Comparison of ENCODE assay signal across 12 cellular contexts in genomic region chr1:70706381-70707173, GRCh38.
DNase-seq lines count a peak whose midpoint lies in the region; FAIRE-seq and TF ChIP-seq lines count a peak whose summit lies in the region.
"Had no signal": no experiment of that assay in that cellular context is flagged by ENCODE, and none has a peak within 500 bp of the region (broad histone marks: within the 10 kb centered on the region; RNA-seq: fewer than 3 reads in every experiment).

No MANE protein-coding gene starts in this region.

- no peak for TF ChIP-seq POLR2A in prostate gland (IDR thresholded peaks at IDR 0.05)
- TF ChIP-seq POLR2A in H54 (IDR thresholded peaks at IDR 0.05; ENCODE audit: low read depth, low read length): no peak

- 11% methylated on average over 34 of the region's 34 CpGs for WGBS in prostate gland

- no peak overlapping the region for H3K27ac Mint-ChIP-seq in chondrocyte (ENCODE audit: unreplicated experiment)
- H3K27ac Mint-ChIP-seq: activated CD4-positive, alpha-beta T cell treated with anti-CD3 and anti-CD28 coated beads for 36 hours; CD4-positive, alpha-beta memory T cell had no signal

- H3K36me3 ChIP-seq in BJ (ENCODE audit: control insufficient read depth, insufficient read depth, low read length) (no peaks in the 10 kb centered on the region), prostate gland (no peaks in the 10 kb centered on the region)

- no peak overlapping the region for H3K4me3 Mint-ChIP-seq in chondrocyte (ENCODE audit: unreplicated experiment)
- H3K4me3 Mint-ChIP-seq: activated CD4-positive, alpha-beta T cell treated with anti-CD3 and anti-CD28 coated beads for 36 hours; CD4-positive, alpha-beta memory T cell had no signal

- CTCF ChIA-PET in BJ (lab: Yijun Ruan, JAX): interaction anchor here (0.6 kb wide), 1 partner anchor 1577 kb away, joined by 3 read pairs; no protein-coding TSS in a partner anchor

- H3K27me3 Mint-ChIP-seq in chondrocyte (ENCODE audit: low read depth): peaks cover 5% of the 10 kb centered on the region

- no peak for FAIRE-seq in H54 (lab: Jason Lieb, UNC)

- peaks cover 13% of the 10 kb centered on the region for H3K9me3 Mint-ChIP-seq in chondrocyte (ENCODE audit: low read depth)

- H3K36me3 Mint-ChIP-seq in chondrocyte (ENCODE audit: low read depth): no peaks in the 10 kb centered on the region
- H3K36me3 Mint-ChIP-seq: CD4-positive, alpha-beta memory T cell had no signal

- H3K4me3 ChIP-seq in BJ (ENCODE audit: low read depth, low read length) (peak overlapping the region; percentile 32), iPS-11a (ENCODE audit: low read depth, low read length) (peak overlapping the region; percentile 55), prostate gland (peak overlapping the region; percentile 2 to 8)

- in situ Hi-C loops in ACHN (cut with HindIII; ENCODE audit: low pct_ligation_motif_present, low pct_unique_long_range_greater_than_20kb, low sequenced_read_pairs): no loop called here

- H3K27me3 ChIP-seq in BJ (ENCODE audit: control insufficient read depth, insufficient read depth, low read length) (no peaks in the 10 kb centered on the region), prostate gland (replicated peaks; ENCODE audit: insufficient read depth) (no peaks in the 10 kb centered on the region)

- no peak for TF ChIP-seq CTCF in BJ (IDR thresholded peaks at IDR 0.05; ENCODE audit: insufficient read depth, low read depth, low read length)
- no peak for TF ChIP-seq CTCF in chondrocyte (IDR thresholded peaks at IDR 0.05)
- TF ChIP-seq CTCF in prostate gland (IDR thresholded peaks at IDR 0.05): no peak

- H3K4me1 ChIP-seq in prostate gland (replicated peaks): no peaks in the 10 kb centered on the region

- H3K4me1 Mint-ChIP-seq in chondrocyte (ENCODE audit: low read depth): no peaks in the 10 kb centered on the region
- H3K4me1 Mint-ChIP-seq: activated CD4-positive, alpha-beta T cell treated with anti-CD3 and anti-CD28 coated beads for 36 hours; CD4-positive, alpha-beta memory T cell had no signal

- H3K27ac ChIP-seq in prostate gland: no peak overlapping the region

- no peaks in the 10 kb centered on the region for H3K9me3 ChIP-seq in prostate gland

- intact Hi-C loops in prostate gland (cut with DNase I): no loop called here

- POLR2A ChIA-PET in BJ (lab: Charles Lee): no interaction called here

- DNase-seq in BJ (ENCODE audit: low read depth) (no peak), chondrocyte (ENCODE audit: low spot score) (peak; percentile 73), prostate gland (ENCODE audit: low spot score) (no peak), ACHN (no peak), H54 (ENCODE audit: insufficient read length, low spot score) (no peak), NCI-H187 treated with DMSO at 0.1 percent for 48 hours (lab: John Stamatoyannopoulos, UW) (no peak), NCI-H2081 treated with DMSO at 0.1 percent for 48 hours (lab: John Stamatoyannopoulos, UW) (no peak)
- DNase-seq: activated CD4-positive, alpha-beta T cell treated with anti-CD3 and anti-CD28 coated beads for 36 hours; CD4-positive, alpha-beta memory T cell; GOT3; NCI-H2081 had no signal

Comparison
In these comparisons a context has a peak if more than half of its experiments do, and no peak if none do; other contexts are left out.
1. H3K4me3 ChIP-seq: peak in every context shown above with its lines; median percentile 55 in iPS-11a; 32 in BJ; 5 in prostate gland.